1 cellular context compared by ENCODE assay signal in the genomic region with DNA sequence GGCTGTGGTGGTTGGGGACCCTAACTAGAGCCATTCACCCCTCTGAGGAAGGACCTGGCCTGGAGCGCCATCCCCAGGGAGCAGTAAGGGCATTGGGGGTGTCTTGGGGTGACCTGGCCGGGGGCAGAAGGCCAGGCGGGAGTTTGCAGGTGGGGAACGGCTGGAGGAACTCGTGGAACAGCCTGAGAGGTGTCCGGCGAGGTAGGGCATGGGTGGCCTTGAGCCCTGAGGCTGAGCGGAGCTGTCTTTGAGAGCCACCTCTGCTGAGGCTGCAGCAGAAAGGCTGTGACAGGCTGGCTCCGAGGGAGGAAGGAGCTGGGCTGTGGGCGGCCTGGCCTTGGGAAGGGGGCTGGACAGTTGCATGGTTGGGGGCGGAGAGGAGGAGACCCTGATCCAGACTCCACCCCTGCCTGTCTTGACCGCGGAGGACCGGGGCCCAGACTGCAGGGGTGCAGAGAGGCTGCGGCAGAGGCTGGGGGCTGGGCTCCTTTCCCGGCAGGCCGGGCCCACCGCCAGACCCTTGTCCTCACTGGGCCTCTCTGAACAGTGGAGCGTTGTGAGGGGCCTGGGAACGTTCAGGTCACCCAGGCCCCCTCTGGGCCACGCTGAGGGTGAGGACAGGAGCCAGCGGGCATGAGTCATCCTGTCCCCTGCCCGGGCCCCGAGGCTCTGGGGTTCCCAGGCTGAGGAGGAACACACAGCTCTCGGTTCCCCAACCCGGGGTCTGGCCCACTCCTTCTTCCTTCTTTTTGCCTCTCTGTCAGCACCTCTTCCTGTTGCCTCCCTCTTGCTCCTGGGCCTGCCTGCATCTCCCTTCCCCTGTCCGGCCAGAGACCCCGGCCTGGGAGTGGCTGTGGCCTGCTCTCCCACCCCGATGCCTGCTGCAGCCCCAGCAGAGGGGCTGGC.
TF ChIP-seq lines count a peak whose summit lies in the region.

No MANE protein-coding gene starts in this region.

TF ChIP-seq in HepG2, 621 proteins besides CTCF, POLR2A, EP300 and RAD21 (continued from another document and continues in another):
- TF ChIP-seq, protein P1, sequence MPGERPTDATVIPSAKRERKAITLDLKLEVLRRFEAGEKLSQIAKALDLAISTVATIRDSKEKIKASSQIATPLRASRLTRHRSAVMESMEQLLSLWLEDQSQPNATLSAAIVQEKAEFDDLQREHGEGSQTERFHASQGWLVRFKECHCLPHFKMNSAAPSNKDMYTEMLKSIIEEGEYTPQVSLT (CRISPR knock-in tag; IDR thresholded peaks at IDR 0.05; ENCODE audit: borderline replicate concordance, low read depth), result no peak
- TF ChIP-seq, protein P2, sequence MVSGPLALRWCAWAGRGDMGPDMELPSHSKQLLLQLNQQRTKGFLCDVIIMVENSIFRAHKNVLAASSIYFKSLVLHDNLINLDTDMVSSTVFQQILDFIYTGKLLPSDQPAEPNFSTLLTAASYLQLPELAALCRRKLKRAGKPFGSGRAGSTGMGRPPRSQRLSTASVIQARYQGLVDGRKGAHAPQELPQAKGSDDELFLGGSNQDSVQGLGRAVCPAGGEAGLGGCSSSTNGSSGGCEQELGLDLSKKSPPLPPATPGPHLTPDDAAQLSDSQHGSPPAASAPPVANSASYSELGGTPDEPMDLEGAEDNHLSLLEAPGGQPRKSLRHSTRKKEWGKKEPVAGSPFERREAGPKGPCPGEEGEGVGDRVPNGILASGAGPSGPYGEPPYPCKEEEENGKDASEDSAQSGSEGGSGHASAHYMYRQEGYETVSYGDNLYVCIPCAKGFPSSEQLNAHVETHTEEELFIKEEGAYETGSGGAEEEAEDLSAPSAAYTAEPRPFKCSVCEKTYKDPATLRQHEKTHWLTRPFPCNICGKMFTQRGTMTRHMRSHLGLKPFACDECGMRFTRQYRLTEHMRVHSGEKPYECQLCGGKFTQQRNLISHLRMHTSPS (CRISPR knock-in tag; IDR thresholded peaks at IDR 0.05; ENCODE audit: low read depth), result peak; percentile 84; the same call in 1 of the 2 replicates
- TF ChIP-seq HIVEP1 (CRISPR knock-in tag; IDR thresholded peaks at IDR 0.05), result peak; percentile 44; the same call in 1 of the 2 replicates
- peak; percentile 45 for TF ChIP-seq PRPF4 (IDR thresholded peaks at IDR 0.05; ENCODE audit: low read depth, low read length, poor library complexity, severe bottlenecking)
- peak in 1 of 2 experiments; percentile 93; a peak in 2 of 4 replicates for TF ChIP-seq KLF16 (CRISPR knock-in tag; IDR thresholded peaks at IDR 0.05)
- TF ChIP-seq STAG1 (CRISPR knock-in tag; IDR thresholded peaks at IDR 0.05), result peak; percentile 28
- no peak for TF ChIP-seq MIXL1 (CRISPR knock-in tag; IDR thresholded peaks at IDR 0.05)
- no peak for TF ChIP-seq SNAPC4 (CRISPR knock-in tag; IDR thresholded peaks at IDR 0.05)
- no peak for TF ChIP-seq ZFP36L2 (CRISPR knock-in tag; IDR thresholded peaks at IDR 0.05)
- peak; percentile 63; the same call in 1 of the 3 replicates for TF ChIP-seq MXI1 (IDR thresholded peaks at IDR 0.05; ENCODE audit: borderline replicate concordance, low read depth, low read length)
- no peak for TF ChIP-seq ZNF17 (CRISPR knock-in tag; IDR thresholded peaks at IDR 0.05)
- TF ChIP-seq ZNF446 (CRISPR knock-in tag; IDR thresholded peaks at IDR 0.05), result no peak
- no peak for TF ChIP-seq KAT2B (IDR thresholded peaks at IDR 0.05; ENCODE audit: borderline replicate concordance, low read depth, low read length)
- TF ChIP-seq ZNF616 (CRISPR knock-in tag; IDR thresholded peaks at IDR 0.05; ENCODE audit: low read depth), result no peak
- TF ChIP-seq SPEN (CRISPR knock-in tag; IDR thresholded peaks at IDR 0.05; ENCODE audit: low read depth), result peak; percentile 50; the same call in 1 of the 2 replicates
- TF ChIP-seq ZNF564 (CRISPR knock-in tag; IDR thresholded peaks at IDR 0.05), result no peak
- no peak for TF ChIP-seq RFX3 (CRISPR knock-in tag; IDR thresholded peaks at IDR 0.05)
- TF ChIP-seq, protein P3, sequence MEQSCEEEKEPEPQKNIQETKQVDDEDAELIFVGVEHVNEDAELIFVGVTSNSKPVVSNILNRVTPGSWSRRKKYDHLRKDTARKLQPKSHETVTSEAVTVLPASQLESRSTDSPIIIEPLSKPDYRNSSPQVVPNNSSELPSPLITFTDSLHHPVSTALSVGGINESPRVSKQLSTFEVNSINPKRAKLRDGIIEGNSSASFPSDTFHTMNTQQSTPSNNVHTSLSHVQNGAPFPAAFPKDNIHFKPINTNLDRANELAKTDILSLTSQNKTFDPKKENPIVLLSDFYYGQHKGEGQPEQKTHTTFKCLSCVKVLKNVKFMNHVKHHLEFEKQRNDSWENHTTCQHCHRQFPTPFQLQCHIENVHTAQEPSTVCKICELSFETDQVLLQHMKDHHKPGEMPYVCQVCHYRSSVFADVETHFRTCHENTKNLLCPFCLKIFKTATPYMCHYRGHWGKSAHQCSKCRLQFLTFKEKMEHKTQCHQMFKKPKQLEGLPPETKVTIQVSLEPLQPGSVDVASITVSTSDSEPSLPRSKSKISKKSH (CRISPR knock-in tag; IDR thresholded peaks at IDR 0.05; ENCODE audit: borderline replicate concordance), result 0 out of 2 replicates have a peak, but pooled peaks have one; percentile 69
- no peak for TF ChIP-seq GLMP (CRISPR knock-in tag; IDR thresholded peaks at IDR 0.05; ENCODE audit: borderline replicate concordance)
- peak; percentile 69; the same call in 1 of the 2 replicates for TF ChIP-seq CBX5 (CRISPR knock-in tag; IDR thresholded peaks at IDR 0.05; ENCODE audit: borderline replicate concordance)
- peak; percentile 99 for TF ChIP-seq FOSL2 (CRISPR knock-in tag; IDR thresholded peaks at IDR 0.05)
- no peak; the same call in 1 of the 2 replicates for TF ChIP-seq ZNF501 (CRISPR knock-in tag; IDR thresholded peaks at IDR 0.05)
- TF ChIP-seq THAP7 (CRISPR knock-in tag; IDR thresholded peaks at IDR 0.05), result peak; percentile 72; the same call in 1 of the 2 replicates
- no peak for TF ChIP-seq ZNF484 (CRISPR knock-in tag; IDR thresholded peaks at IDR 0.05; ENCODE audit: borderline replicate concordance, low read depth)
- TF ChIP-seq, protein P4, sequence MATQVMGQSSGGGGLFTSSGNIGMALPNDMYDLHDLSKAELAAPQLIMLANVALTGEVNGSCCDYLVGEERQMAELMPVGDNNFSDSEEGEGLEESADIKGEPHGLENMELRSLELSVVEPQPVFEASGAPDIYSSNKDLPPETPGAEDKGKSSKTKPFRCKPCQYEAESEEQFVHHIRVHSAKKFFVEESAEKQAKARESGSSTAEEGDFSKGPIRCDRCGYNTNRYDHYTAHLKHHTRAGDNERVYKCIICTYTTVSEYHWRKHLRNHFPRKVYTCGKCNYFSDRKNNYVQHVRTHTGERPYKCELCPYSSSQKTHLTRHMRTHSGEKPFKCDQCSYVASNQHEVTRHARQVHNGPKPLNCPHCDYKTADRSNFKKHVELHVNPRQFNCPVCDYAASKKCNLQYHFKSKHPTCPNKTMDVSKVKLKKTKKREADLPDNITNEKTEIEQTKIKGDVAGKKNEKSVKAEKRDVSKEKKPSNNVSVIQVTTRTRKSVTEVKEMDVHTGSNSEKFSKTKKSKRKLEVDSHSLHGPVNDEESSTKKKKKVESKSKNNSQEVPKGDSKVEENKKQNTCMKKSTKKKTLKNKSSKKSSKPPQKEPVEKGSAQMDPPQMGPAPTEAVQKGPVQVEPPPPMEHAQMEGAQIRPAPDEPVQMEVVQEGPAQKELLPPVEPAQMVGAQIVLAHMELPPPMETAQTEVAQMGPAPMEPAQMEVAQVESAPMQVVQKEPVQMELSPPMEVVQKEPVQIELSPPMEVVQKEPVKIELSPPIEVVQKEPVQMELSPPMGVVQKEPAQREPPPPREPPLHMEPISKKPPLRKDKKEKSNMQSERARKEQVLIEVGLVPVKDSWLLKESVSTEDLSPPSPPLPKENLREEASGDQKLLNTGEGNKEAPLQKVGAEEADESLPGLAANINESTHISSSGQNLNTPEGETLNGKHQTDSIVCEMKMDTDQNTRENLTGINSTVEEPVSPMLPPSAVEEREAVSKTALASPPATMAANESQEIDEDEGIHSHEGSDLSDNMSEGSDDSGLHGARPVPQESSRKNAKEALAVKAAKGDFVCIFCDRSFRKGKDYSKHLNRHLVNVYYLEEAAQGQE (IDR thresholded peaks at IDR 0.05; ENCODE audit: borderline replicate concordance in 1 of 2, low read depth in 1 of 2, low read length in 2 of 2), result peak in 1 of 2 experiments; percentile 67; a peak in 2 of 4 replicates
- no peak for TF ChIP-seq SP2 (CRISPR knock-in tag; IDR thresholded peaks at IDR 0.05)
- 0 out of 2 replicates have a peak, but pooled peaks have one; percentile 41 for TF ChIP-seq ZFP36L1 (CRISPR knock-in tag; IDR thresholded peaks at IDR 0.05)
- TF ChIP-seq ZBTB37 (CRISPR knock-in tag; IDR thresholded peaks at IDR 0.05), result no peak
- no peak for TF ChIP-seq ZNF329 (CRISPR knock-in tag; IDR thresholded peaks at IDR 0.05; ENCODE audit: low read depth)
- 0 out of 2 replicates have a peak, but pooled peaks have one; percentile 38 for TF ChIP-seq ZNF326 (CRISPR knock-in tag; IDR thresholded peaks at IDR 0.05; ENCODE audit: borderline replicate concordance)
- TF ChIP-seq SATB2 (CRISPR knock-in tag; IDR thresholded peaks at IDR 0.05), result no peak
- TF ChIP-seq KLF9 (CRISPR knock-in tag; IDR thresholded peaks at IDR 0.05; ENCODE audit: low read depth), result peak; percentile 25; the same call in 1 of the 2 replicates
- no peak for TF ChIP-seq ZNF362 (CRISPR knock-in tag; IDR thresholded peaks at IDR 0.05; ENCODE audit: borderline replicate concordance)
- no peak for TF ChIP-seq NBN (conservative IDR thresholded peaks at IDR 0.05)
- 0 out of 2 replicates have a peak, but pooled peaks have one; percentile 34 for TF ChIP-seq ZBTB38 (CRISPR knock-in tag; IDR thresholded peaks at IDR 0.05)
- TF ChIP-seq ZNF235 (CRISPR knock-in tag; IDR thresholded peaks at IDR 0.05; ENCODE audit: borderline replicate concordance), result no peak
